22 cellular contexts compared by ENCODE assay signal in genomic region chr5:174505621-174506020, GRCh38.
DNase-seq lines count a peak whose midpoint lies in the region; ATAC-seq, FAIRE-seq and TF ChIP-seq lines count a peak whose summit lies in the region.
"Had no signal": no experiment of that assay in that cellular context is flagged by ENCODE, and none has a peak within 500 bp of the region (broad histone marks: within the 10 kb centered on the region; RNA-seq: fewer than 3 reads in every experiment).

No MANE protein-coding gene starts in this region.

- H2AFZ ChIP-seq in Loucy (ENCODE audit: low read length) (no peak overlapping the region), keratinocyte (ENCODE audit: control insufficient read depth, low read length) (no peak overlapping the region)

- DNase-seq in astrocyte of the spinal cord (ENCODE audit: low read depth, low spot score) (peak; percentile 16), keratinocyte (ENCODE audit: low read depth, low spot score) (peak; percentile 44), D341Med (ENCODE audit: low spot score) (no peak)
- DNase-seq: activated CD4-positive, alpha-beta T cell treated with anti-CD3 and anti-CD28 coated beads, Interleukin-2, amount 50 U/mL, for 48 hours; activated naive CD8-positive, alpha-beta T cell treated with anti-CD3 and anti-CD28 coated beads, Interleukin-2, amount 50 U/mL, for 24 hours; activated T-cell treated with anti-CD3 and anti-CD28 coated beads, Interleukin-2, amount 50 U/mL, for 72 hours; Caco-2; mesendoderm; MG63; NCI-H774; right lobe of liver; Right ventricle myocardium superior; stimulated activated CD4-positive, alpha-beta T cell treated with anti-CD3 and anti-CD28 coated beads, Interleukin-4, amount 100 ng/mL, for 4 hours; T1000 had no signal

- H3K27me3 ChIP-seq in Loucy (ENCODE audit: insufficient read depth, low read length, poor library complexity, severe bottlenecking) (no peaks in the 10 kb centered on the region), keratinocyte (ENCODE audit: control insufficient read depth, extremely low read depth, insufficient read depth, low read length) (no peaks in the 10 kb centered on the region)
- H3K27me3 ChIP-seq: MG63, right lobe of liver had no signal

- H3K9ac ChIP-seq in Loucy (ENCODE audit: low read depth, low read length, poor library complexity, severe bottlenecking) (no peak overlapping the region), keratinocyte (ENCODE audit: control insufficient read depth, extremely low read depth, insufficient read depth, low read length) (no peak overlapping the region)

- H3K79me2 ChIP-seq in Loucy (ENCODE audit: insufficient read depth, low read length) = no peaks in the 10 kb centered on the region
- H3K79me2 ChIP-seq in keratinocyte (ENCODE audit: control insufficient read depth, insufficient read depth, low read length) = no peaks in the 10 kb centered on the region

- H3K27me3 Mint-ChIP-seq in stimulated activated memory B cell treated with anti-CD40 and anti-IgM and Interleukin-4, amounts not matched to agents 10 μg/mL and 1 μg/mL and 100 μg/mL, for 72 hours = no peaks in the 10 kb centered on the region

- in situ Hi-C loops in astrocyte of the spinal cord (cut with HindIII; ENCODE audit: low sequenced_read_pairs) = no loop called here

- H4K20me1 ChIP-seq in Loucy (ENCODE audit: insufficient read depth, low read length, poor library complexity, severe bottlenecking) = no peaks in the 10 kb centered on the region
- H4K20me1 ChIP-seq in keratinocyte (ENCODE audit: control insufficient read depth, extremely low read depth, insufficient read depth, low read length) = no peaks in the 10 kb centered on the region

- H3K9me3 ChIP-seq in Loucy (ENCODE audit: insufficient read depth, low read depth, low read length) (no peaks in the 10 kb centered on the region), keratinocyte (ENCODE audit: control insufficient read depth, low read depth, low read length) (no peaks in the 10 kb centered on the region)
- H3K9me3 ChIP-seq: Caco-2, right lobe of liver had no signal

- H3K9me1 ChIP-seq in keratinocyte (ENCODE audit: control insufficient read depth, extremely low read depth, insufficient read depth, low read length) = no peaks in the 10 kb centered on the region

- no peaks in the 10 kb centered on the region for H3K36me3 Mint-ChIP-seq in stimulated activated memory B cell treated with anti-CD40 and anti-IgM and Interleukin-4, amounts not matched to agents 10 μg/mL and 1 μg/mL and 100 μg/mL, for 72 hours

- H3K36me3 ChIP-seq in Loucy (ENCODE audit: insufficient read depth, low read length) = no peaks in the 10 kb centered on the region
- no peaks in the 10 kb centered on the region for H3K36me3 ChIP-seq in keratinocyte (ENCODE audit: control insufficient read depth in 2 of 2, extremely low read depth in 1 of 2, insufficient read depth in 2 of 2, low read length in 2 of 2)
- H3K36me3 ChIP-seq: MG63, right lobe of liver had no signal

- H3K4me3 Mint-ChIP-seq in stimulated activated memory B cell treated with anti-CD40 and anti-IgM and Interleukin-4, amounts not matched to agents 10 μg/mL and 1 μg/mL and 100 μg/mL, for 72 hours = no peak overlapping the region
- H3K4me3 Mint-ChIP-seq: activated naive CD8-positive, alpha-beta T cell treated with anti-CD3 and anti-CD28 coated beads, Interleukin-2, amount 50 U/mL, for 24 hours; activated T-cell treated with anti-CD3 and anti-CD28 coated beads, Interleukin-2, amount 50 U/mL, for 72 hours had no signal

- no peaks in the 10 kb centered on the region for H3K9me2 ChIP-seq in Loucy (replicated peaks; ENCODE audit: low read depth, low read length)

- H3K4me3 ChIP-seq in Loucy (ENCODE audit: low read length, poor library complexity, severe bottlenecking) (no peak overlapping the region), astrocyte of the spinal cord (ENCODE audit: low read depth, low read length) (no peak overlapping the region), keratinocyte (ENCODE audit: control insufficient read depth in 2 of 3, extremely low read depth in 1 of 3, insufficient read depth in 2 of 3, low read depth in 1 of 3, low read length in 3 of 3) (no peak overlapping the region)
- H3K4me3 ChIP-seq: MG63, right lobe of liver had no signal

- H3K4me1 ChIP-seq in Loucy (ENCODE audit: insufficient read depth, low read length, poor library complexity, severe bottlenecking) (peaks cover 9% of the 10 kb centered on the region), keratinocyte (ENCODE audit: control insufficient read depth, extremely low read depth, insufficient read depth, low read length) (peaks cover 12% of the 10 kb centered on the region)
- H3K4me1 ChIP-seq: right lobe of liver had no signal

- peaks cover 2% of the 10 kb centered on the region for H3K9me3 Mint-ChIP-seq in stimulated activated memory B cell treated with anti-CD40 and anti-IgM and Interleukin-4, amounts not matched to agents 10 μg/mL and 1 μg/mL and 100 μg/mL, for 72 hours

- no peak for ATAC-seq in HG03159 (IDR thresholded peaks at IDR 0.05; ENCODE audit: unreplicated experiment)
- ATAC-seq in stimulated activated memory B cell treated with anti-CD40 and anti-IgM and Interleukin-4, amounts not matched to agents 10 μg/mL and 1 μg/mL and 100 μg/mL, for 72 hours = no peak
- no peak for ATAC-seq in GM19467 (IDR thresholded peaks at IDR 0.05; ENCODE audit: unreplicated experiment)
- ATAC-seq: activated naive CD8-positive, alpha-beta T cell treated with anti-CD3 and anti-CD28 coated beads, Interleukin-2, amount 50 U/mL, for 24 hours; activated T-cell treated with anti-CD3 and anti-CD28 coated beads, Interleukin-2, amount 50 U/mL, for 72 hours; right lobe of liver had no signal

- H3K27ac Mint-ChIP-seq in stimulated activated memory B cell treated with anti-CD40 and anti-IgM and Interleukin-4, amounts not matched to agents 10 μg/mL and 1 μg/mL and 100 μg/mL, for 72 hours = no peak overlapping the region
- H3K27ac Mint-ChIP-seq: activated naive CD8-positive, alpha-beta T cell treated with anti-CD3 and anti-CD28 coated beads, Interleukin-2, amount 50 U/mL, for 24 hours; activated T-cell treated with anti-CD3 and anti-CD28 coated beads, Interleukin-2, amount 50 U/mL, for 72 hours had no signal

- peak overlapping the region; percentile 45 for H3K4me2 ChIP-seq in Loucy (ENCODE audit: low read depth, low read length, poor library complexity, severe bottlenecking)
- no peak overlapping the region for H3K4me2 ChIP-seq in keratinocyte (ENCODE audit: control insufficient read depth, extremely low read depth, insufficient read depth, low read depth, low read length)

- FAIRE-seq in keratinocyte (lab: Jason Lieb, UNC) = no peak
- FAIRE-seq: colon, GM18507 had no signal

- dilution Hi-C loops in keratinocyte (cut with MboI; ENCODE audit: extremely low pct_ligation_motif_present, low sequenced_read_pairs) = no loop called here

- H3F3A ChIP-seq in Loucy (ENCODE audit: low read depth) = no peaks in the 10 kb centered on the region

- H3K27ac ChIP-seq in C4-2B = peak overlapping the region; percentile 86
- no peak overlapping the region for H3K27ac ChIP-seq in keratinocyte (ENCODE audit: control insufficient read depth, insufficient read depth, low read length)
- H3K27ac ChIP-seq: HL-60, right lobe of liver had no signal

- H3K4me1 Mint-ChIP-seq in stimulated activated memory B cell treated with anti-CD40 and anti-IgM and Interleukin-4, amounts not matched to agents 10 μg/mL and 1 μg/mL and 100 μg/mL, for 72 hours = no peaks in the 10 kb centered on the region
- H3K4me1 Mint-ChIP-seq: activated naive CD8-positive, alpha-beta T cell treated with anti-CD3 and anti-CD28 coated beads, Interleukin-2, amount 50 U/mL, for 24 hours had no signal

- TF ChIP-seq CTCF in C4-2B (conservative IDR thresholded peaks at IDR 0.05) (no peak), Loucy (conservative IDR thresholded peaks at IDR 0.05; ENCODE audit: low read length) (no peak), astrocyte of the spinal cord (IDR thresholded peaks at IDR 0.05; ENCODE audit: low read depth, low read length) (no peak), keratinocyte (optimal IDR thresholded peaks at IDR 0.05 in 1 of 3, IDR thresholded peaks at IDR 0.05 in 1 of 3, conservative IDR thresholded peaks at IDR 0.05 in 1 of 3; ENCODE audit: extremely low read depth in 1 of 3, insufficient read depth in 2 of 3, low read length in 3 of 3) (no peak)
